In the genomic region with DNA sequence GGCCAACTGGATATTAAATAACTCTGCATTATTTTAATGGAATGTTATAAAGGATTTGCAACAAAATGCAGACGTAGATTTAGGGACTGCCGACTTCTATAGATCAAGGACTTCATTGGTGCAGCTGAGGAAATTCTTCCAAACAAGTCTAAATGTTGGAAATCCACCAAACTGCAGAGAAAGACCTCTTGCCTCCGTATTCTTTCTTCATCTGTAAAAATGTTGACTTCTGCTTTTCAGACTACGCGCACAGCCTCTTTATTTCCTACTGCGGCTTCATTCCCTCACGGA, we compare ENCODE assay signal across 8 cellular contexts. TPM values are rescaled to one million over a fixed set of nuclear protein-coding genes. Genes with fewer than 3 reads are reported as not detected.
DNase-seq lines count a peak whose midpoint lies in the region; ATAC-seq, FAIRE-seq and TF ChIP-seq lines count a peak whose summit lies in the region.

No MANE protein-coding gene starts in this region.

- H2AFZ ChIP-seq in IMR-90 (replicated peaks; ENCODE audit: low read length, poor library complexity): peak overlapping the region; percentile 98

- peak overlapping the region; percentile 93 for H2BK5ac ChIP-seq in IMR-90 (ENCODE audit: low read depth, low read length, poor library complexity, severe bottlenecking)

- POLR2A ChIA-PET in A549 (lab: Yijun Ruan, JAX): no interaction called here
- POLR2A ChIA-PET in IMR-90 (lab: Charles Lee; ENCODE audit: unreplicated experiment): no interaction called here

- peak overlapping the region; percentile 71 for H3K9ac ChIP-seq in IMR-90 (ENCODE audit: low read depth, low read length)

- BruUV-seq in IMR-90 (replicated peaks; lab: Mats Ljungman, UMichigan): no TSS peak

- peak overlapping the region; percentile 19 to 32; a peak in 3 of 4 replicates for H4K8ac ChIP-seq in IMR-90 (ENCODE audit: low read depth in 2 of 2, low read length in 2 of 2)

- peak overlapping the region; percentile 84 for H3K56ac ChIP-seq in IMR-90 (ENCODE audit: extremely low read depth, insufficient read depth, low read length)

- peak overlapping the region; percentile 14 for H3K4ac ChIP-seq in IMR-90 (ENCODE audit: low read depth, low read length)

- peak overlapping the region; percentile 81; the same call in 1 of the 2 replicates for H2BK120ac ChIP-seq in IMR-90 (ENCODE audit: low read depth, low read length)

- H2AK5ac ChIP-seq in IMR-90 (ENCODE audit: low read depth, low read length): no peak overlapping the region

- no peaks in the 10 kb centered on the region for H3K27me3 ChIP-seq in IMR-90 (ENCODE audit: control insufficient read depth, insufficient read depth, low read length)
- no peaks in the 10 kb centered on the region for H3K27me3 ChIP-seq in brain microvascular endothelial cell (replicated peaks)
- H3K27me3 ChIP-seq in mononuclear cell (ENCODE audit: insufficient read depth, low read length): no peaks in the 10 kb centered on the region

- H3K9me3 ChIP-seq in A549: no peaks in the 10 kb centered on the region
- no peaks in the 10 kb centered on the region for H3K9me3 ChIP-seq in IMR-90 (ENCODE audit: control insufficient read depth, insufficient read depth, low read length)
- H3K9me3 ChIP-seq in mononuclear cell (ENCODE audit: low read depth, low read length): no peaks in the 10 kb centered on the region

- no peak for TF ChIP-seq RAD21 in A549 (conservative IDR thresholded peaks at IDR 0.05 in 1 of 2, IDR thresholded peaks at IDR 0.05 in 1 of 2)
- TF ChIP-seq RAD21 in IMR-90 (IDR thresholded peaks at IDR 0.05; ENCODE audit: low read length): no peak

- peak overlapping the region; percentile 27; the same call in 1 of the 2 replicates for H4K5ac ChIP-seq in IMR-90 (ENCODE audit: low read depth, low read length)

- no peaks in the 10 kb centered on the region for H3K36me3 ChIP-seq in IMR-90 (ENCODE audit: control insufficient read depth, insufficient read depth, low read length)
- H3K36me3 ChIP-seq in brain microvascular endothelial cell (replicated peaks): peaks cover 3% of the 10 kb centered on the region

- peak overlapping the region; percentile 61; the same call in 1 of the 2 replicates for H3K18ac ChIP-seq in IMR-90 (ENCODE audit: low read depth, low read length)

- no peak overlapping the region for H2BK20ac ChIP-seq in IMR-90 (ENCODE audit: low read depth, low read length)

- no peak for ATAC-seq in A549
- ATAC-seq in IMR-90 (ENCODE audit: low read depth): no peak
- ATAC-seq in HG03565 (IDR thresholded peaks at IDR 0.05; ENCODE audit: unreplicated experiment): no peak
- ATAC-seq in GM18517 (IDR thresholded peaks at IDR 0.05; ENCODE audit: unreplicated experiment): no peak

- no peak overlapping the region for H4K91ac ChIP-seq in IMR-90 (ENCODE audit: insufficient read depth, low read depth, low read length)

- no peaks in the 10 kb centered on the region for H3K9me1 ChIP-seq in IMR-90 (ENCODE audit: insufficient read depth, low read length)

- DNase-seq in A549 (ENCODE audit: low read depth in 1 of 2, low spot score in 1 of 2) (no peak), IMR-90 (no peak), brain microvascular endothelial cell (no peak), COLO668 (lab: John Stamatoyannopoulos, UW; ENCODE audit: unreplicated experiment) (no peak)
- no peak for DNase-seq in stimulated activated naive CD4-positive, alpha-beta T cell treated with Interleukin-2 at 50 U/mL for 16 hours (lab: John Stamatoyannopoulos, UW)

- no peak for TF ChIP-seq POLR2A in A549 (IDR thresholded peaks at IDR 0.05; ENCODE audit: low read length)
- no peak for TF ChIP-seq POLR2A in IMR-90 (IDR thresholded peaks at IDR 0.05; ENCODE audit: low read depth, low read length)

- H3K4me1 ChIP-seq in A549 (peaks cover 19% of the 10 kb centered on the region), IMR-90 (ENCODE audit: control insufficient read depth, insufficient read depth, low read length) (no peaks in the 10 kb centered on the region), mononuclear cell (ENCODE audit: insufficient read depth, low read length) (peaks cover 21% of the 10 kb centered on the region)

- no peak overlapping the region for H2BK15ac ChIP-seq in IMR-90 (ENCODE audit: low read depth, low read length)

- peaks cover 6% of the 10 kb centered on the region; the same call in 1 of the 2 replicates for H4K20me1 ChIP-seq in IMR-90 (ENCODE audit: insufficient read depth, low read length)

- TF ChIP-seq EP300 in A549 (IDR thresholded peaks at IDR 0.05): no peak

- H3K4me2 ChIP-seq in A549 (peak overlapping the region; percentile 83), IMR-90 (ENCODE audit: low read depth, low read length) (peak overlapping the region; percentile 96)

- TF ChIP-seq CTCF in A549 (IDR thresholded peaks at IDR 0.05) (no peak), IMR-90 (conservative IDR thresholded peaks at IDR 0.05; ENCODE audit: low read depth, low read length) (no peak), brain microvascular endothelial cell (IDR thresholded peaks at IDR 0.05; ENCODE audit: low read depth, low read length, missing control alignments) (no peak)

- peak overlapping the region; percentile 66 for H3K23ac ChIP-seq in IMR-90 (ENCODE audit: low read depth, low read length)

- 0% methylated on average over 7 of the region's 7 CpGs for WGBS in A549 (ENCODE audit: missing lambda C conversion rate)
- 0% methylated on average over 2 of the region's 7 CpGs; no CpG with 5 or more reads in 1 of the 2 experiments for WGBS in IMR-90 (ENCODE audit: extremely low coverage in 2 of 2, insufficient read length in 1 of 2), 2 experiments

- no peaks in the 10 kb centered on the region for H3K79me1 ChIP-seq in IMR-90 (ENCODE audit: low read depth in 1 of 2, low read length in 2 of 2)

- FAIRE-seq in A549 (lab: Jason Lieb, UNC): no peak

- dilution Hi-C loops in IMR-90 (cut with HindIII; ENCODE audit: low sequenced_read_pairs, unreplicated experiment): no loop called here

- H3K4me3 ChIP-seq in A549: peak overlapping the region; percentile 91
- H3K4me3 ChIP-seq in IMR-90 (ENCODE audit: insufficient read depth, low read depth, low read length): peak overlapping the region; percentile 100
- peak overlapping the region; percentile 66 for H3K4me3 ChIP-seq in brain microvascular endothelial cell (ENCODE audit: low read depth, low read length)
- peak overlapping the region; percentile 80 for H3K4me3 ChIP-seq in mononuclear cell (ENCODE audit: low read length)

- peak overlapping the region; percentile 88 for H2AK9ac ChIP-seq in IMR-90 (replicated peaks; ENCODE audit: low read depth, low read length, poor library complexity)

- 0 out of 2 replicates have a peak overlapping the region, but pooled peaks have one; percentile 39 for H3K14ac ChIP-seq in IMR-90 (replicated peaks; ENCODE audit: low read depth, low read length)

- H3K27ac ChIP-seq in A549: peak overlapping the region; percentile 96 to 100
- H3K27ac ChIP-seq in IMR-90 (ENCODE audit: insufficient read depth, low read length): peak overlapping the region; percentile 78
- peak overlapping the region; percentile 96 for H3K27ac ChIP-seq in brain microvascular endothelial cell

- CTCF ChIA-PET in A549 (lab: Yijun Ruan, JAX) (no interaction called here), IMR-90 (lab: Yijun Ruan, JAX) (no interaction called here)

- intact Hi-C loops in IMR-90 (cut with micrococcal nuclease): loop anchor here (10.0 kb wide), 2 partner anchors 448 to 1832 kb away; no protein-coding TSS in a partner anchor

- in situ Hi-C loops in IMR-90 (cut with MboI; ENCODE audit: low sequenced_read_pairs): loop anchor here (25.0 kb wide), 1 partner anchor 2001 kb away; no protein-coding TSS in a partner anchor
- in situ Hi-C loops in brain microvascular endothelial cell (cut with HindIII; ENCODE audit: low pct_ligation_motif_present, low sequenced_read_pairs): loop anchor here (25.0 kb wide), 2 partner anchors 226 to 551 kb away; no protein-coding TSS in a partner anchor

TF ChIP-seq in A549, 52 proteins besides CTCF, POLR2A, EP300 and RAD21:
- TF ChIP-seq MYC (IDR thresholded peaks at IDR 0.05; ENCODE audit: borderline replicate concordance, low read length) (no peak), SREBF2 (IDR thresholded peaks at IDR 0.05) (no peak), NFE2L2 (conservative IDR thresholded peaks at IDR 0.05; ENCODE audit: low read length) (no peak), MAX (IDR thresholded peaks at IDR 0.05) (no peak), ZFP36 (IDR thresholded peaks at IDR 0.05; ENCODE audit: borderline replicate concordance, partially characterized antibody) (no peak), ESRRA (IDR thresholded peaks at IDR 0.05; ENCODE audit: borderline replicate concordance, low read length) (no peak), BHLHE40 (IDR thresholded peaks at IDR 0.05; ENCODE audit: low read depth, low read length) (no peak), GATA3 (IDR thresholded peaks at IDR 0.05; ENCODE audit: borderline replicate concordance) (no peak)

TF ChIP-seq in IMR-90, 13 proteins besides CTCF, POLR2A, EP300 and RAD21:
- no peak for TF ChIP-seq USF2 (IDR thresholded peaks at IDR 0.05; ENCODE audit: low read depth, low read length)
- TF ChIP-seq MAZ (IDR thresholded peaks at IDR 0.05; ENCODE audit: borderline replicate concordance, low read depth, low read length): no peak
- TF ChIP-seq CHD1 (IDR thresholded peaks at IDR 0.05; ENCODE audit: low read depth, low read length): no peak
- TF ChIP-seq NFE2L2 (IDR thresholded peaks at IDR 0.05; ENCODE audit: low read depth, low read length): no peak
- no peak for TF ChIP-seq CEBPB (IDR thresholded peaks at IDR 0.05; ENCODE audit: low read depth, low read length)

RNA-seq across cellular contexts. Expression of gene QKI, which starts 1.5 kb away (rescaled TPM):
- polyA plus RNA-seq in A549 (2011; rRNA removed): 90.5 and 98.2 TPM in 2 replicates
- 61.4 and 77.8 TPM in 2 replicates for polyA plus RNA-seq in A549 (2012; cell fraction: cytosol; rRNA removed)
- 50.1 and 51.2 TPM in 2 replicates for polyA plus RNA-seq in A549 (2012; cell fraction: nucleus; rRNA removed)
- 69.5 to 74.5 TPM (median 71.9 TPM) in 3 replicates for polyA plus RNA-seq in A549 (2017; fragmentation: RNase III; extraction: RNeasy Plus Mini Kit Qiagen cat#74134 plus additional on column Dnase treatment)
- polyA minus RNA-seq in A549 (2011; rRNA and poly(A)+ RNA removed): 184 and 220 TPM in 2 replicates
- total RNA-seq in IMR-90 (2012; rRNA removed): 171 and 232 TPM in 2 replicates
- polyA plus RNA-seq in IMR-90 (2012; rRNA removed): 106 and 112 TPM in 2 replicates
- 54.2 and 59.7 TPM in 2 replicates for polyA plus RNA-seq in IMR-90 (2012; cell fraction: cytosol; rRNA removed)
- 57.1 and 121 TPM in 2 replicates for polyA plus RNA-seq in IMR-90 (2012; cell fraction: nucleus; rRNA removed; ENCODE audit: low replicate concordance)
- 167 TPM for total RNA-seq in mononuclear cell
